In genomic region chr6:31125586-31126363, GRCh38 we compare ENCODE assay signal across 2 cellular contexts.
TF ChIP-seq lines count a peak whose summit lies in the region.

No MANE protein-coding gene starts in this region.

TF ChIP-seq in K562, 482 proteins besides CTCF, POLR2A, EP300 and RAD21:
- TF ChIP-seq SMARCC2 (IDR thresholded peaks at IDR 0.05; ENCODE audit: low read depth) (no peak), ZFP36 (IDR thresholded peaks at IDR 0.05; ENCODE audit: low read depth, low read length, partially characterized antibody) (peak; percentile 45), LCOR (CRISPR knock-in tag; IDR thresholded peaks at IDR 0.05) (no peak)
TF ChIP-seq in K562: peak in this region for 1.

TF ChIP-seq in HEK293T, 16 proteins besides CTCF, POLR2A, EP300 and RAD21:
- TF ChIP-seq NFRKB (IDR thresholded peaks at IDR 0.05) (no peak), LEF1 (IDR thresholded peaks at IDR 0.05; ENCODE audit: borderline replicate concordance) (no peak), SP1 (IDR thresholded peaks at IDR 0.05) (no peak), ZNF384 (IDR thresholded peaks at IDR 0.05) (no peak), TARDBP (IDR thresholded peaks at IDR 0.05) (no peak), BHLHE40 (IDR thresholded peaks at IDR 0.05; ENCODE audit: borderline replicate concordance) (no peak), ARNT (IDR thresholded peaks at IDR 0.05) (no peak), CTBP1 (IDR thresholded peaks at IDR 0.05; ENCODE audit: borderline replicate concordance) (no peak)
